In genomic region chr14:102496331-102496691, GRCh38 we compare ENCODE assay signal across 30 cellular contexts.
"Had no signal": no experiment of that assay in that cellular context is flagged by ENCODE, and none has a peak within 500 bp of the region (broad histone marks: within the 10 kb centered on the region; RNA-seq: fewer than 3 reads in every experiment).

No MANE protein-coding gene starts in this region.

- H3K27ac ChIP-seq: left lung, lower lobe of right lung, parathyroid adenoma, stomach, thoracic aorta, tibial artery, upper lobe of right lung had no signal

- H3K9me3 ChIP-seq: heart left ventricle, left lung, lower lobe of right lung, stomach, thoracic aorta, tibial artery, upper lobe of right lung had no signal

- H3K4me1 Mint-ChIP-seq: mesothelial cell of epicardium; stimulated activated naive B cell treated with anti-CD40 and anti-IgM and Interleukin-4, amounts not matched to agents 10 μg/mL and 1 μg/mL and 100 μg/mL, for 72 hours had no signal

- ATAC-seq: heart left ventricle; left colon; left lung; lower lobe of right lung; natural killer cell treated with Interleukin-12 subunit alpha and Interleukin-12 subunit beta and Interleukin-15 and Interleukin-18, amount 100 ng/mL, for 72 hours; right cardiac atrium; sciatic nerve; stimulated activated naive B cell treated with anti-CD40 and anti-IgM and Interleukin-4, amounts not matched to agents 10 μg/mL and 1 μg/mL and 100 μg/mL, for 72 hours; stimulated activated naive CD8-positive, alpha-beta T cell treated with anti-CD3 and anti-CD28 coated beads, Interleukin-15, Interleukin-2, amounts not matched to agents 100 U/mL and 50 U/mL, for 24 hours; upper lobe of right lung had no signal

- H3K4me3 ChIP-seq: heart left ventricle, left lung, lower lobe of right lung, skin epidermis, stomach, thoracic aorta, tibial artery, upper lobe of right lung had no signal

- FAIRE-seq: islet of Langerhans, kidney, urothelium cell line had no signal

- H3K9ac ChIP-seq: parathyroid adenoma had no signal

- H3K36me3 Mint-ChIP-seq: natural killer cell treated with Interleukin-12 subunit alpha and Interleukin-12 subunit beta and Interleukin-15 and Interleukin-18, amount 100 ng/mL, for 72 hours had no signal

- H3K27me3 Mint-ChIP-seq: naive B cell; natural killer cell treated with Interleukin-12 subunit alpha and Interleukin-12 subunit beta and Interleukin-15 and Interleukin-18, amount 100 ng/mL, for 72 hours; stimulated activated naive B cell treated with anti-CD40 and anti-IgM and Interleukin-4, amounts not matched to agents 10 μg/mL and 1 μg/mL and 100 μg/mL, for 72 hours had no signal

- DNase-seq: hypothalamus; immature natural killer cell; left colon; lower lobe of right lung; mesendoderm; naive B cell; nucleus accumbens; retina; stimulated activated CD4-positive, alpha-beta T cell treated with anti-CD3 and anti-CD28 coated beads, Interleukin-12 subunit alpha, Interleukin-12 subunit beta, amount 100 ng/mL, for 4 hours; stimulated activated CD4-positive, alpha-beta T cell treated with anti-CD3 and anti-CD28 coated beads, Interleukin-15, amount 100 ng/mL, for 24 hours; stimulated activated CD4-positive, alpha-beta T cell treated with anti-CD3 and anti-CD28 coated beads, Interleukin-2, amount 100 ng/mL, for 24 hours; stimulated activated CD4-positive, alpha-beta T cell treated with anti-CD3 and anti-CD28 coated beads, Interleukin-4, amount 100 ng/mL, for 1 hour; stimulated activated naive B cell treated with anti-CD40 and anti-IgM and Interleukin-4, amounts not matched to agents 10 μg/mL and 1 μg/mL and 100 μg/mL, for 72 hours; stimulated activated naive CD8-positive, alpha-beta T cell treated with anti-CD3 and anti-CD28 coated beads, Interleukin-15, Interleukin-2, amounts not matched to agents 100 U/mL and 50 U/mL, for 24 hours; stomach; tibial artery; trophoblast cell; upper lobe of right lung had no signal

- H3K4me1 ChIP-seq: parathyroid adenoma, tibial artery had no signal

- H3K27ac Mint-ChIP-seq: mesothelial cell of epicardium; naive B cell; natural killer cell treated with Interleukin-12 subunit alpha and Interleukin-12 subunit beta and Interleukin-15 and Interleukin-18, amount 100 ng/mL, for 72 hours; stimulated activated naive B cell treated with anti-CD40 and anti-IgM and Interleukin-4, amounts not matched to agents 10 μg/mL and 1 μg/mL and 100 μg/mL, for 72 hours had no signal

- H3K4me3 Mint-ChIP-seq: immature natural killer cell; mesothelial cell of epicardium; natural killer cell treated with Interleukin-12 subunit alpha and Interleukin-12 subunit beta and Interleukin-15 and Interleukin-18, amount 100 ng/mL, for 72 hours; stimulated activated naive B cell treated with anti-CD40 and anti-IgM and Interleukin-4, amounts not matched to agents 10 μg/mL and 1 μg/mL and 100 μg/mL, for 72 hours had no signal

- H3K9me3 Mint-ChIP-seq: immature natural killer cell; mesothelial cell of epicardium; naive B cell; natural killer cell treated with Interleukin-12 subunit alpha and Interleukin-12 subunit beta and Interleukin-15 and Interleukin-18, amount 100 ng/mL, for 72 hours; stimulated activated naive B cell treated with anti-CD40 and anti-IgM and Interleukin-4, amounts not matched to agents 10 μg/mL and 1 μg/mL and 100 μg/mL, for 72 hours had no signal

- H2AFZ ChIP-seq: parathyroid adenoma had no signal

- H3K27me3 ChIP-seq: heart left ventricle, left lung, stomach, tibial artery, upper lobe of right lung had no signal
